In the genomic region with DNA sequence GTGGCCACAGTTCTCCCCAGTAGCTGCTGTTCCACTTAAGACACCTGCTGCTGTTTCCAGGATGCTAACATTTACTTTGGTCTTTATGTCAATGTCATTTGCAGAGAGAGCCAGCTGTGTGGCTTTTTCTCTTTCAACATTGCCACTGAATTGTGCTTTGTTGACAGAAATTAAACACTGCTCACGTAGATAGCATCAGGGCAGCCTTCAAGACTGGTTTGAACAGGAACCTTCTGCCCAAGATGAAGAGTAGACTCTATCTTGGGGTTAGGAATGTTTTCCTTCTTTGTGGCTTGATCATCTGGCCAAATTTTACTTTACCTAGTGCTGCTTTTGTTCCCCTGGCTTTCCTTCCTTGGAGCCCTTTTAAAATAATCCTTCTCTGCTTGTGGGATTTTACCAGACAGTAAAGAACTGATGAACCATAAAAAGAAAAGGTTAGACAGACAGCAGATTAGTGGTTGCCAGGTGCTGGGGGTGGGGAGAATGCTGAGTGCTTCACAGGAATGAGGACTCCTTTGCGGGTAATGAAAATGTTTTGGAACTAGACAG, we compare ENCODE assay signal across 1 cellular context.
TF ChIP-seq lines count a peak whose summit lies in the region.

No MANE protein-coding gene starts in this region.

TF ChIP-seq in HepG2, 621 proteins besides CTCF, POLR2A, EP300 and RAD21 (continued from another document):
- TF ChIP-seq, protein P1, sequence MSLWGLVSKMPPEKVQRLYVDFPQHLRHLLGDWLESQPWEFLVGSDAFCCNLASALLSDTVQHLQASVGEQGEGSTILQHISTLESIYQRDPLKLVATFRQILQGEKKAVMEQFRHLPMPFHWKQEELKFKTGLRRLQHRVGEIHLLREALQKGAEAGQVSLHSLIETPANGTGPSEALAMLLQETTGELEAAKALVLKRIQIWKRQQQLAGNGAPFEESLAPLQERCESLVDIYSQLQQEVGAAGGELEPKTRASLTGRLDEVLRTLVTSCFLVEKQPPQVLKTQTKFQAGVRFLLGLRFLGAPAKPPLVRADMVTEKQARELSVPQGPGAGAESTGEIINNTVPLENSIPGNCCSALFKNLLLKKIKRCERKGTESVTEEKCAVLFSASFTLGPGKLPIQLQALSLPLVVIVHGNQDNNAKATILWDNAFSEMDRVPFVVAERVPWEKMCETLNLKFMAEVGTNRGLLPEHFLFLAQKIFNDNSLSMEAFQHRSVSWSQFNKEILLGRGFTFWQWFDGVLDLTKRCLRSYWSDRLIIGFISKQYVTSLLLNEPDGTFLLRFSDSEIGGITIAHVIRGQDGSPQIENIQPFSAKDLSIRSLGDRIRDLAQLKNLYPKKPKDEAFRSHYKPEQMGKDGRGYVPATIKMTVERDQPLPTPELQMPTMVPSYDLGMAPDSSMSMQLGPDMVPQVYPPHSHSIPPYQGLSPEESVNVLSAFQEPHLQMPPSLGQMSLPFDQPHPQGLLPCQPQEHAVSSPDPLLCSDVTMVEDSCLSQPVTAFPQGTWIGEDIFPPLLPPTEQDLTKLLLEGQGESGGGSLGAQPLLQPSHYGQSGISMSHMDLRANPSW (CRISPR knock-in tag; IDR thresholded peaks at IDR 0.05; ENCODE audit: borderline replicate concordance) = no peak
- TF ChIP-seq SOX5 (CRISPR knock-in tag; IDR thresholded peaks at IDR 0.05; ENCODE audit: borderline replicate concordance) (peak; percentile 74; the same call in 1 of the 2 replicates), GATAD1 (CRISPR knock-in tag; IDR thresholded peaks at IDR 0.05) (peak; percentile 42; the same call in 1 of the 2 replicates), GFI1 (CRISPR knock-in tag; IDR thresholded peaks at IDR 0.05; ENCODE audit: borderline replicate concordance) (no peak), MTERF4 (CRISPR knock-in tag; IDR thresholded peaks at IDR 0.05) (no peak)
- TF ChIP-seq, protein P2, sequence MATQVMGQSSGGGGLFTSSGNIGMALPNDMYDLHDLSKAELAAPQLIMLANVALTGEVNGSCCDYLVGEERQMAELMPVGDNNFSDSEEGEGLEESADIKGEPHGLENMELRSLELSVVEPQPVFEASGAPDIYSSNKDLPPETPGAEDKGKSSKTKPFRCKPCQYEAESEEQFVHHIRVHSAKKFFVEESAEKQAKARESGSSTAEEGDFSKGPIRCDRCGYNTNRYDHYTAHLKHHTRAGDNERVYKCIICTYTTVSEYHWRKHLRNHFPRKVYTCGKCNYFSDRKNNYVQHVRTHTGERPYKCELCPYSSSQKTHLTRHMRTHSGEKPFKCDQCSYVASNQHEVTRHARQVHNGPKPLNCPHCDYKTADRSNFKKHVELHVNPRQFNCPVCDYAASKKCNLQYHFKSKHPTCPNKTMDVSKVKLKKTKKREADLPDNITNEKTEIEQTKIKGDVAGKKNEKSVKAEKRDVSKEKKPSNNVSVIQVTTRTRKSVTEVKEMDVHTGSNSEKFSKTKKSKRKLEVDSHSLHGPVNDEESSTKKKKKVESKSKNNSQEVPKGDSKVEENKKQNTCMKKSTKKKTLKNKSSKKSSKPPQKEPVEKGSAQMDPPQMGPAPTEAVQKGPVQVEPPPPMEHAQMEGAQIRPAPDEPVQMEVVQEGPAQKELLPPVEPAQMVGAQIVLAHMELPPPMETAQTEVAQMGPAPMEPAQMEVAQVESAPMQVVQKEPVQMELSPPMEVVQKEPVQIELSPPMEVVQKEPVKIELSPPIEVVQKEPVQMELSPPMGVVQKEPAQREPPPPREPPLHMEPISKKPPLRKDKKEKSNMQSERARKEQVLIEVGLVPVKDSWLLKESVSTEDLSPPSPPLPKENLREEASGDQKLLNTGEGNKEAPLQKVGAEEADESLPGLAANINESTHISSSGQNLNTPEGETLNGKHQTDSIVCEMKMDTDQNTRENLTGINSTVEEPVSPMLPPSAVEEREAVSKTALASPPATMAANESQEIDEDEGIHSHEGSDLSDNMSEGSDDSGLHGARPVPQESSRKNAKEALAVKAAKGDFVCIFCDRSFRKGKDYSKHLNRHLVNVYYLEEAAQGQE (IDR thresholded peaks at IDR 0.05; ENCODE audit: borderline replicate concordance in 1 of 2, low read depth in 1 of 2, low read length in 2 of 2) = no peak
